In the genomic region with DNA sequence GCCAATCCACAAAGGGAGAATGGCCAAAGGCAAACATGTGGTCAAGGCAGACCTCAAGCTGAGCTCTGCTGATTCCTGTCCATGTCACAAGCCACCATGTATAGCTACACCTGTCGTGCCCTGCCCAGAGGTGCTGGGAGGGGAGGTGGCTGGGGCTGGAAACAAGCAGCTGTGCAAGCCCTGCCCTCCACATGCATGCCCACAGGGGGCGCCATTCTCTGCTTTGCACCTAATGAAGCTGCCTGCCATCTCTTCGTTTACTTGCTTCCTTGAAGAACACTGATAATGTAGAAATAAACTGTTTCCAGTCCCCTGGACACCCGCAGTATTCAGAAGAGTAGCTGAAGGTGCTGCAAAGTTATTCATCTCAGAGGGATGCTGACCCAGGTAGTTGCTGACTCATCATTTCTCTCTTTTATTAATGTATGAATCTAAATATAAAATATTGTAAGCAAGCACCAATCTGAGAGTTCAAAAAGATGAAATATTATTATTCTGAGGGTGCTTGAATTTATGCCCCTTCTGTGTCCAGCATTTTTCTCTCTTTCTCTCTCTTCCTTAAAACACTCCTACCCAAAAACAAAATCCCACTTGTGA, we compare ENCODE assay signal across 8 cellular contexts.
DNase-seq lines count a peak whose midpoint lies in the region; ATAC-seq, FAIRE-seq and TF ChIP-seq lines count a peak whose summit lies in the region.

No MANE protein-coding gene starts in this region.

- DNase-seq in COR-L47 (lab: John Stamatoyannopoulos, UW) = peak; percentile 7
- peak; percentile 45 for DNase-seq in activated CD8-positive, alpha-beta memory T cell treated with anti-CD3 and anti-CD28 coated beads, Interleukin-2, amount 10 ng/mL, durations not matched to agents 7 days and 5 days
- peak in 1 of 2 donors; percentile 15 for DNase-seq in heart right ventricle
- peak; percentile 3 to 25 for DNase-seq in stimulated activated CD4-positive, alpha-beta T cell treated with anti-CD3 and anti-CD28 coated beads, Interleukin-1b, Interleukin-23, amount 100 ng/mL, for 4 hours (ENCODE audit: low read depth in 2 of 2)
- DNase-seq in hippocampal formation (lab: John Stamatoyannopoulos, UW) = no peak
- DNase-seq in GM12891 (ENCODE audit: insufficient read length, low spot score) = no peak

- no peak overlapping the region for H3K27ac ChIP-seq in heart right ventricle

- no peak for TF ChIP-seq POLR2A in GM12891 (IDR thresholded peaks at IDR 0.05; ENCODE audit: low read depth, low read length)

- no peak for FAIRE-seq in GM12891 (lab: Jason Lieb, UNC)

- TF ChIP-seq CTCF in LNCAP (IDR thresholded peaks at IDR 0.05) = peak; percentile 61
- TF ChIP-seq CTCF in heart right ventricle (IDR thresholded peaks at IDR 0.05) = peak in 6 of 9 donors; percentile 6 to 38 (median 24)

- H3K27me3 ChIP-seq in heart right ventricle = peaks cover 0 to 10% (median 0%) of the 10 kb centered on the region in 7 donors

- no peaks in the 10 kb centered on the region for H3K36me3 Mint-ChIP-seq in activated CD8-positive, alpha-beta memory T cell treated with anti-CD3 and anti-CD28 coated beads, Interleukin-2, amount 10 ng/mL, durations not matched to agents 7 days and 5 days

- intact Hi-C loops in heart right ventricle (cut with DNase I) = no loop called here

- no peak for ATAC-seq in activated CD8-positive, alpha-beta memory T cell treated with anti-CD3 and anti-CD28 coated beads, Interleukin-2, amount 10 ng/mL, durations not matched to agents 7 days and 5 days
- ATAC-seq in heart right ventricle (no peak), HG03280 (IDR thresholded peaks at IDR 0.05; ENCODE audit: unreplicated experiment) (no peak)

- H3K27ac Mint-ChIP-seq in activated CD8-positive, alpha-beta memory T cell treated with anti-CD3 and anti-CD28 coated beads, Interleukin-2, amount 10 ng/mL, durations not matched to agents 7 days and 5 days = no peak overlapping the region

- peaks cover 3% of the 10 kb centered on the region for H3K9me3 Mint-ChIP-seq in activated CD8-positive, alpha-beta memory T cell treated with anti-CD3 and anti-CD28 coated beads, Interleukin-2, amount 10 ng/mL, durations not matched to agents 7 days and 5 days (ENCODE audit: low read depth)

- peaks cover 0 to 4% (median 0%) of the 10 kb centered on the region in 9 donors for H3K4me1 ChIP-seq in heart right ventricle

- WGBS in heart right ventricle, 2 donors = 23 to 25% methylated on average over 4 of the region's 4 CpGs

- no peaks in the 10 kb centered on the region for H3K27me3 Mint-ChIP-seq in activated CD8-positive, alpha-beta memory T cell treated with anti-CD3 and anti-CD28 coated beads, Interleukin-2, amount 10 ng/mL, durations not matched to agents 7 days and 5 days

- no peak overlapping the region for H3K4me3 ChIP-seq in heart right ventricle

- H3K4me1 Mint-ChIP-seq in activated CD8-positive, alpha-beta memory T cell treated with anti-CD3 and anti-CD28 coated beads, Interleukin-2, amount 10 ng/mL, durations not matched to agents 7 days and 5 days = no peaks in the 10 kb centered on the region

- H3K36me3 ChIP-seq in heart right ventricle = no peaks in the 10 kb centered on the region

- peaks cover 0 to 8% (median 0%) of the 10 kb centered on the region in 11 donors for H3K9me3 ChIP-seq in heart right ventricle

- CTCF ChIA-PET in activated CD8-positive, alpha-beta memory T cell treated with anti-CD3 and anti-CD28 coated beads, Interleukin-2, amount 10 ng/mL, durations not matched to agents 7 days and 5 days (lab: Charles Lee) = no interaction called here

- H3K4me3 Mint-ChIP-seq in activated CD8-positive, alpha-beta memory T cell treated with anti-CD3 and anti-CD28 coated beads, Interleukin-2, amount 10 ng/mL, durations not matched to agents 7 days and 5 days = peak overlapping the region; percentile 15

TF ChIP-seq in GM12891, 5 proteins besides CTCF, POLR2A, EP300 and RAD21:
- TF ChIP-seq TAF1 (IDR thresholded peaks at IDR 0.05; ENCODE audit: low read depth, low read length) (no peak), POU2F2 (IDR thresholded peaks at IDR 0.05; ENCODE audit: low read depth, low read length) (no peak), SPI1 (IDR thresholded peaks at IDR 0.05; ENCODE audit: low read depth, low read length) (no peak), PAX5 (IDR thresholded peaks at IDR 0.05; ENCODE audit: insufficient read depth, low read length, severe bottlenecking) (no peak), POLR2AphosphoS5 (IDR thresholded peaks at IDR 0.05; ENCODE audit: low read depth, low read length) (no peak)

Comparison
In these comparisons a context has a peak if more than half of its experiments do, and no peak if none do; other contexts are left out.
1. DNase-seq: peak in COR-L47 (single experiment), activated CD8-positive, alpha-beta memory T cell treated with anti-CD3 and anti-CD28 coated beads, Interleukin-2, amount 10 ng/mL, durations not matched to agents 7 days and 5 days (single experiment) and stimulated activated CD4-positive, alpha-beta T cell treated with anti-CD3 and anti-CD28 coated beads, Interleukin-1b, Interleukin-23, amount 100 ng/mL, for 4 hours (2 of 2); none in hippocampal formation (0 of 2) and GM12891 (single experiment).